Comparison of ENCODE assay signal across 1 cellular context in genomic region chr1:59967141-59967697, GRCh38.
TF ChIP-seq lines count a peak whose summit lies in the region.

No MANE protein-coding gene starts in this region.

TF ChIP-seq in K562, 482 proteins besides CTCF, POLR2A, EP300 and RAD21 (continued from another document and continues in another):
- TF ChIP-seq TCF7L2 (IDR thresholded peaks at IDR 0.05; ENCODE audit: low read depth, low read length) (no peak), KDM4B (IDR thresholded peaks at IDR 0.05; ENCODE audit: borderline replicate concordance in 2 of 2, low read depth in 1 of 2) (no peak), ZNF592 (IDR thresholded peaks at IDR 0.05) (no peak), ZNF507 (tag; conservative IDR thresholded peaks at IDR 0.05) (no peak), USF1 (CRISPR knock-in tag; IDR thresholded peaks at IDR 0.05) (no peak), ZNF165 (CRISPR knock-in tag; IDR thresholded peaks at IDR 0.05; ENCODE audit: borderline replicate concordance) (no peak), ZNF324 (CRISPR knock-in tag; IDR thresholded peaks at IDR 0.05) (no peak), ZNF316 (IDR thresholded peaks at IDR 0.05) (peak; percentile 31; the same call in 1 of the 2 replicates), TGIF2 (CRISPR knock-in tag; IDR thresholded peaks at IDR 0.05) (no peak), MTA2 (IDR thresholded peaks at IDR 0.05; ENCODE audit: low read depth) (peak; percentile 75), EHMT2 (IDR thresholded peaks at IDR 0.05) (no peak), EGR1 (conservative IDR thresholded peaks at IDR 0.05) (no peak), TARDBP (IDR thresholded peaks at IDR 0.05) (no peak), ARID3B (CRISPR knock-in tag; IDR thresholded peaks at IDR 0.05; ENCODE audit: borderline replicate concordance) (no peak), NONO (IDR thresholded peaks at IDR 0.05; ENCODE audit: low read depth in 2 of 2, low read length in 1 of 2) (no peak), FOXO4 (CRISPR knock-in tag; IDR thresholded peaks at IDR 0.05) (no peak), SREBF1 (IDR thresholded peaks at IDR 0.05; ENCODE audit: borderline replicate concordance, low read depth, low read length) (no peak), ZZZ3 (IDR thresholded peaks at IDR 0.05) (no peak), ATF2 (CRISPR knock-in tag; IDR thresholded peaks at IDR 0.05) (no peak), POLR2AphosphoS5 (IDR thresholded peaks at IDR 0.05; ENCODE audit: control insufficient read depth, insufficient read depth, low read depth, low read length) (peak; percentile 95), PRMT5 (CRISPR knock-in tag; IDR thresholded peaks at IDR 0.05) (no peak), HLTF (IDR thresholded peaks at IDR 0.05) (no peak), KLF16 (IDR thresholded peaks at IDR 0.05) (peak; percentile 78), E2F5 (CRISPR knock-in tag; IDR thresholded peaks at IDR 0.05) (no peak), KAT8 (IDR thresholded peaks at IDR 0.05; ENCODE audit: low read depth) (no peak), TEAD1 (CRISPR knock-in tag; IDR thresholded peaks at IDR 0.05) (no peak), BMI1 (IDR thresholded peaks at IDR 0.05; ENCODE audit: low read length) (no peak), MCM3 (IDR thresholded peaks at IDR 0.05) (no peak), NCOR1 (IDR thresholded peaks at IDR 0.05) (peak; percentile 89), UBTF (IDR thresholded peaks at IDR 0.05; ENCODE audit: borderline replicate concordance in 1 of 2, low read depth in 2 of 2, low read length in 2 of 2) (0 out of 4 replicates have a peak, but pooled peaks of 1 of the 2 experiments have one; percentile 50), RBM14 (IDR thresholded peaks at IDR 0.05; ENCODE audit: borderline replicate concordance, insufficient read depth, low read depth, low read length) (no peak), CBFB (CRISPR knock-in tag; IDR thresholded peaks at IDR 0.05) (no peak), ZFP30 (CRISPR knock-in tag; IDR thresholded peaks at IDR 0.05; ENCODE audit: borderline replicate concordance) (no peak), ZNF134 (CRISPR knock-in tag; conservative IDR thresholded peaks at IDR 0.05) (no peak), ID3 (CRISPR knock-in tag; IDR thresholded peaks at IDR 0.05) (no peak), ID3 (tag; IDR thresholded peaks at IDR 0.05) (no peak), ESRRA (IDR thresholded peaks at IDR 0.05; ENCODE audit: borderline replicate concordance, low read depth) (no peak), JUND (IDR thresholded peaks at IDR 0.05; ENCODE audit: borderline replicate concordance, low read depth, low read length) (peak; percentile 8; the same call in 1 of the 2 replicates), JUND (tag; IDR thresholded peaks at IDR 0.05; ENCODE audit: borderline replicate concordance, low read depth, low read length) (no peak), NFIX (CRISPR knock-in tag; IDR thresholded peaks at IDR 0.05; ENCODE audit: low read depth) (no peak), ETV6 (IDR thresholded peaks at IDR 0.05; ENCODE audit: borderline replicate concordance in 1 of 2, low read depth in 2 of 2, low read length in 1 of 2) (no peak), ETV6 (CRISPR knock-in tag; IDR thresholded peaks at IDR 0.05; ENCODE audit: borderline replicate concordance) (no peak), NFXL1 (CRISPR knock-in tag; IDR thresholded peaks at IDR 0.05) (no peak), PTBP1 (IDR thresholded peaks at IDR 0.05; ENCODE audit: low read depth, low read length) (no peak), HEY1 (CRISPR knock-in tag; IDR thresholded peaks at IDR 0.05; ENCODE audit: borderline replicate concordance) (no peak), ZNF445 (CRISPR knock-in tag; IDR thresholded peaks at IDR 0.05; ENCODE audit: low read depth) (no peak), TEAD4 (IDR thresholded peaks at IDR 0.05; ENCODE audit: low read length) (peak; percentile 94), TEAD4 (CRISPR knock-in tag; IDR thresholded peaks at IDR 0.05; ENCODE audit: borderline replicate concordance) (no peak), ZNF174 (CRISPR knock-in tag; IDR thresholded peaks at IDR 0.05) (no peak), ZNF395 (CRISPR knock-in tag; IDR thresholded peaks at IDR 0.05) (no peak), SAFB (IDR thresholded peaks at IDR 0.05; ENCODE audit: borderline replicate concordance, low read depth, low read length) (no peak), ZFP91 (CRISPR knock-in tag; IDR thresholded peaks at IDR 0.05) (no peak), ZBTB2 (IDR thresholded peaks at IDR 0.05) (no peak), ZNF23 (CRISPR knock-in tag; IDR thresholded peaks at IDR 0.05) (no peak), HNRNPUL1 (IDR thresholded peaks at IDR 0.05; ENCODE audit: low read length) (no peak)
